ENCODE assay signal across 1 cellular context in the genomic region with DNA sequence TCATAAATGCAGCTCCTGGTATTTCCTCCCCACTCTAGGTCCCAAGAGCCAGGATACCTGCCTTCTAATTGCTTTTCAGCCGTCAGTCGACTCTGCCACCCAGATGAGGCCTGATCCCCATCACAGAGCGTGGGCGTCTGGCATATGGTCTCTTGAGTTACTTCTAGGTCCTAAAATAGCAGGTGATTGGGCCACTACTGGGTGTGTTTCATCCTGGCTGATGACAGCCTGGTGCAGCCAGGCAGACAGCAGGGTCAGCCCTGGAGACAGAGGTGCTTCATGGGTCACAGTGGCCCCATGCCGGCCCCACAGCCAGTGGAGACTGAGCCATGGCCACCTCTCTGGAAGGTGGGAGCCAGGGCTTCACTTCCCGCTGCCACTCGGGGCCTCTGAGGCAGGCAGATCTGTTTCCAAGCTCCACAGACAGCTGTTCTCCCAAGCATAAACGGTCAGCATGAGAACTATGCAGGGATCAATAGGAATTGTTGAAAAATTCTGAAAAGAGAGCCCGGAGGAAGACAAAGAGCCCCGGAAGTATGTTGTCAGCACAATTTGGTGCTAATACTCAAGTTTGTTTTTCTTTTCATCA.
TF ChIP-seq lines count a peak whose summit lies in the region.

No MANE protein-coding gene starts in this region.

TF ChIP-seq in K562, 482 proteins besides CTCF, POLR2A, EP300 and RAD21 (continued from another document):
- TF ChIP-seq C11orf30 (IDR thresholded peaks at IDR 0.05; ENCODE audit: low read depth) (peak; percentile 26; the same call in 1 of the 2 replicates), ZNF316 (IDR thresholded peaks at IDR 0.05) (peak; percentile 59), ZNF140 (CRISPR knock-in tag; IDR thresholded peaks at IDR 0.05) (no peak), NR2C2 (CRISPR knock-in tag; IDR thresholded peaks at IDR 0.05) (no peak), NR2C2 (tag; IDR thresholded peaks at IDR 0.05) (peak; percentile 16; the same call in 1 of the 2 replicates), HDAC8 (tag; IDR thresholded peaks at IDR 0.05) (no peak), MAFG (tag; conservative IDR thresholded peaks at IDR 0.05) (0 out of 2 replicates have a peak, but pooled peaks have one; percentile 21), RBM25 (IDR thresholded peaks at IDR 0.05; ENCODE audit: low read depth, low read length, severe bottlenecking) (no peak), NFE2L1 (tag; IDR thresholded peaks at IDR 0.05; ENCODE audit: borderline replicate concordance, low read depth) (no peak), MEF2D (tag; conservative IDR thresholded peaks at IDR 0.05; ENCODE audit: low read depth) (0 out of 2 replicates have a peak, but pooled peaks have one; percentile 25)
- TF ChIP-seq, protein P1, sequence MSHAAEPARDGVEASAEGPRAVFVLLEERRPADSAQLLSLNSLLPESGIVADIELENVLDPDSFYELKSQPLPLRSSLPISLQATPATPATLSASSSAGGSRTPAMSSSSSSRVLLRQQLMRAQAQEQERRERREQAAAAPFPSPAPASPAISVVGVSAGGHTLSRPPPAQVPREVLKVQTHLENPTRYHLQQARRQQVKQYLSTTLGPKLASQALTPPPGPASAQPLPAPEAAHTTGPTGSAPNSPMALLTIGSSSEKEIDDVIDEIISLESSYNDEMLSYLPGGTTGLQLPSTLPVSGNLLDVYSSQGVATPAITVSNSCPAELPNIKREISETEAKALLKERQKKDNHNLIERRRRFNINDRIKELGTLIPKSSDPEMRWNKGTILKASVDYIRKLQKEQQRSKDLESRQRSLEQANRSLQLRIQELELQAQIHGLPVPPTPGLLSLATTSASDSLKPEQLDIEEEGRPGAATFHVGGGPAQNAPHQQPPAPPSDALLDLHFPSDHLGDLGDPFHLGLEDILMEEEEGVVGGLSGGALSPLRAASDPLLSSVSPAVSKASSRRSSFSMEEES (CRISPR knock-in tag; IDR thresholded peaks at IDR 0.05): no peak
- TF ChIP-seq, protein P2, sequence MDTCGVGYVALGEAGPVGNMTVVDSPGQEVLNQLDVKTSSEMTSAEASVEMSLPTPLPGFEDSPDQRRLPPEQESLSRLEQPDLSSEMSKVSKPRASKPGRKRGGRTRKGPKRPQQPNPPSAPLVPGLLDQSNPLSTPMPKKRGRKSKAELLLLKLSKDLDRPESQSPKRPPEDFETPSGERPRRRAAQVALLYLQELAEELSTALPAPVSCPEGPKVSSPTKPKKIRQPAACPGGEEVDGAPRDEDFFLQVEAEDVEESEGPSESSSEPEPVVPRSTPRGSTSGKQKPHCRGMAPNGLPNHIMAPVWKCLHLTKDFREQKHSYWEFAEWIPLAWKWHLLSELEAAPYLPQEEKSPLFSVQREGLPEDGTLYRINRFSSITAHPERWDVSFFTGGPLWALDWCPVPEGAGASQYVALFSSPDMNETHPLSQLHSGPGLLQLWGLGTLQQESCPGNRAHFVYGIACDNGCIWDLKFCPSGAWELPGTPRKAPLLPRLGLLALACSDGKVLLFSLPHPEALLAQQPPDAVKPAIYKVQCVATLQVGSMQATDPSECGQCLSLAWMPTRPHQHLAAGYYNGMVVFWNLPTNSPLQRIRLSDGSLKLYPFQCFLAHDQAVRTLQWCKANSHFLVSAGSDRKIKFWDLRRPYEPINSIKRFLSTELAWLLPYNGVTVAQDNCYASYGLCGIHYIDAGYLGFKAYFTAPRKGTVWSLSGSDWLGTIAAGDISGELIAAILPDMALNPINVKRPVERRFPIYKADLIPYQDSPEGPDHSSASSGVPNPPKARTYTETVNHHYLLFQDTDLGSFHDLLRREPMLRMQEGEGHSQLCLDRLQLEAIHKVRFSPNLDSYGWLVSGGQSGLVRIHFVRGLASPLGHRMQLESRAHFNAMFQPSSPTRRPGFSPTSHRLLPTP (IDR thresholded peaks at IDR 0.05; ENCODE audit: borderline replicate concordance, extremely low read depth, insufficient read length): no peak
- TF ChIP-seq, protein P3, sequence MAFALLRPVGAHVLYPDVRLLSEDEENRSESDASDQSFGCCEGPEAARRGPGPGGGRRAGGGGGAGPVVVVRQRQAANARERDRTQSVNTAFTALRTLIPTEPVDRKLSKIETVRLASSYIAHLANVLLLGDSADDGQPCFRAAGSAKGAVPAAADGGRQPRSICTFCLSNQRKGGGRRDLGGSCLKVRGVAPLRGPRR (CRISPR knock-in tag; IDR thresholded peaks at IDR 0.05): no peak
- TF ChIP-seq, protein P4, sequence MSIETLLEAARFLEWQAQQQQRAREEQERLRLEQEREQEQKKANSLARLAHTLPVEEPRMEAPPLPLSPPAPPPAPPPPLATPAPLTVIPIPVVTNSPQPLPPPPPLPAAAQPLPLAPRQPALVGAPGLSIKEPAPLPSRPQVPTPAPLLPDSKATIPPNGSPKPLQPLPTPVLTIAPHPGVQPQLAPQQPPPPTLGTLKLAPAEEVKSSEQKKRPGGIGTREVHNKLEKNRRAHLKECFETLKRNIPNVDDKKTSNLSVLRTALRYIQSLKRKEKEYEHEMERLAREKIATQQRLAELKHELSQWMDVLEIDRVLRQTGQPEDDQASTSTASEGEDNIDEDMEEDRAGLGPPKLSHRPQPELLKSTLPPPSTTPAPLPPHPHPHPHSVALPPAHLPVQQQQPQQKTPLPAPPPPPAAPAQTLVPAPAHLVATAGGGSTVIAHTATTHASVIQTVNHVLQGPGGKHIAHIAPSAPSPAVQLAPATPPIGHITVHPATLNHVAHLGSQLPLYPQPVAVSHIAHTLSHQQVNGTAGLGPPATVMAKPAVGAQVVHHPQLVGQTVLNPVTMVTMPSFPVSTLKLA (conservative IDR thresholded peaks at IDR 0.05): no peak
- TF ChIP-seq, protein P5, sequence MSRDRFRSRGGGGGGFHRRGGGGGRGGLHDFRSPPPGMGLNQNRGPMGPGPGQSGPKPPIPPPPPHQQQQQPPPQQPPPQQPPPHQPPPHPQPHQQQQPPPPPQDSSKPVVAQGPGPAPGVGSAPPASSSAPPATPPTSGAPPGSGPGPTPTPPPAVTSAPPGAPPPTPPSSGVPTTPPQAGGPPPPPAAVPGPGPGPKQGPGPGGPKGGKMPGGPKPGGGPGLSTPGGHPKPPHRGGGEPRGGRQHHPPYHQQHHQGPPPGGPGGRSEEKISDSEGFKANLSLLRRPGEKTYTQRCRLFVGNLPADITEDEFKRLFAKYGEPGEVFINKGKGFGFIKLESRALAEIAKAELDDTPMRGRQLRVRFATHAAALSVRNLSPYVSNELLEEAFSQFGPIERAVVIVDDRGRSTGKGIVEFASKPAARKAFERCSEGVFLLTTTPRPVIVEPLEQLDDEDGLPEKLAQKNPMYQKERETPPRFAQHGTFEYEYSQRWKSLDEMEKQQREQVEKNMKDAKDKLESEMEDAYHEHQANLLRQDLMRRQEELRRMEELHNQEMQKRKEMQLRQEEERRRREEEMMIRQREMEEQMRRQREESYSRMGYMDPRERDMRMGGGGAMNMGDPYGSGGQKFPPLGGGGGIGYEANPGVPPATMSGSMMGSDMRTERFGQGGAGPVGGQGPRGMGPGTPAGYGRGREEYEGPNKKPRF (IDR thresholded peaks at IDR 0.05; ENCODE audit: low read depth, low read length): no peak
- TF ChIP-seq, protein P6, sequence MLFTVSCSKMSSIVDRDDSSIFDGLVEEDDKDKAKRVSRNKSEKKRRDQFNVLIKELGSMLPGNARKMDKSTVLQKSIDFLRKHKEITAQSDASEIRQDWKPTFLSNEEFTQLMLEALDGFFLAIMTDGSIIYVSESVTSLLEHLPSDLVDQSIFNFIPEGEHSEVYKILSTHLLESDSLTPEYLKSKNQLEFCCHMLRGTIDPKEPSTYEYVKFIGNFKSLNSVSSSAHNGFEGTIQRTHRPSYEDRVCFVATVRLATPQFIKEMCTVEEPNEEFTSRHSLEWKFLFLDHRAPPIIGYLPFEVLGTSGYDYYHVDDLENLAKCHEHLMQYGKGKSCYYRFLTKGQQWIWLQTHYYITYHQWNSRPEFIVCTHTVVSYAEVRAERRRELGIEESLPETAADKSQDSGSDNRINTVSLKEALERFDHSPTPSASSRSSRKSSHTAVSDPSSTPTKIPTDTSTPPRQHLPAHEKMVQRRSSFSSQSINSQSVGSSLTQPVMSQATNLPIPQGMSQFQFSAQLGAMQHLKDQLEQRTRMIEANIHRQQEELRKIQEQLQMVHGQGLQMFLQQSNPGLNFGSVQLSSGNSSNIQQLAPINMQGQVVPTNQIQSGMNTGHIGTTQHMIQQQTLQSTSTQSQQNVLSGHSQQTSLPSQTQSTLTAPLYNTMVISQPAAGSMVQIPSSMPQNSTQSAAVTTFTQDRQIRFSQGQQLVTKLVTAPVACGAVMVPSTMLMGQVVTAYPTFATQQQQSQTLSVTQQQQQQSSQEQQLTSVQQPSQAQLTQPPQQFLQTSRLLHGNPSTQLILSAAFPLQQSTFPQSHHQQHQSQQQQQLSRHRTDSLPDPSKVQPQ (CRISPR knock-in tag; IDR thresholded peaks at IDR 0.05; ENCODE audit: borderline replicate concordance): no peak
